19 cellular contexts compared by ENCODE assay signal in the genomic region with DNA sequence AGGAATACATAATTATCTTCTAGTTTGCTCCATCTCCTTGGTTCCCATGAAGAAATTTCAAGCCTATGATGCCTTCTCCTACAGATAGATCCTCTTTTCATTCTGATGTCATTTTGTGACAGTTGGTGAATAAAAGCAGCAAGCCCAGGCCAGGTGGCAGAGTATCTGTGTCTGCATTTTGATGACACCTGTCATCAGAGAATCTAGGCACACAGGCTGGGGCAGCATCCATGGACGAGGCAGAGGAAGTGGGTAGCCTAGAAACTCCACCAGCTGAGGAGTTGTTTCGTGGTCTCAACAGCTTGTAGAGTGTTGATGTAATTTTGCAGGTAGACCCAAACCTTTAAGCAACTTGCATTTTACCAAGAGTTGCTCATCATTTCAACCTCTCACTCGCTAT.
DNase-seq lines count a peak whose midpoint lies in the region; ATAC-seq, FAIRE-seq and TF ChIP-seq lines count a peak whose summit lies in the region.
"Had no signal": no experiment of that assay in that cellular context is flagged by ENCODE, and none has a peak within 500 bp of the region (broad histone marks: within the 10 kb centered on the region; RNA-seq: fewer than 3 reads in every experiment).

No MANE protein-coding gene starts in this region.

- in situ Hi-C loops in GM12878 (cut with MboI): no loop called here

- H3K9me2 ChIP-seq in Loucy (replicated peaks; ENCODE audit: low read depth, low read length): no peaks in the 10 kb centered on the region

- ATAC-seq in GM12878: peak; percentile 65
- ATAC-seq: GM23338, Right ventricle myocardium inferior had no signal

- H2AFZ ChIP-seq in Loucy (ENCODE audit: low read length) (no peak overlapping the region), GM12878 (ENCODE audit: control insufficient read depth, low read depth, low read length) (no peak overlapping the region)
- H2AFZ ChIP-seq: GM23338 had no signal

- TF ChIP-seq CTCF in Loucy (conservative IDR thresholded peaks at IDR 0.05; ENCODE audit: low read length): no peak
- no peak for TF ChIP-seq CTCF in GM12878 (IDR thresholded peaks at IDR 0.05 in 2 of 3, conservative IDR thresholded peaks at IDR 0.05 in 1 of 3; ENCODE audit: control insufficient read depth in 2 of 3, extremely low read depth in 1 of 3, insufficient read depth in 1 of 3, low read depth in 3 of 3, low read length in 3 of 3)
- TF ChIP-seq CTCF in vagina (IDR thresholded peaks at IDR 0.05): no peak
- no peak for TF ChIP-seq CTCF in spleen (IDR thresholded peaks at IDR 0.05 in 8 of 11, conservative IDR thresholded peaks at IDR 0.05 in 3 of 11)

- H3K4me1 ChIP-seq in Loucy (ENCODE audit: insufficient read depth, low read length, poor library complexity, severe bottlenecking) (peaks cover 27% of the 10 kb centered on the region), GM12878 (ENCODE audit: control insufficient read depth, insufficient read depth, low read length) (no peaks in the 10 kb centered on the region), vagina (peaks cover 41% of the 10 kb centered on the region), spleen (no peaks in the 10 kb centered on the region)
- H3K4me1 ChIP-seq: HAP-1, Peyer's patch, SJSA1 had no signal

- RAD21 ChIA-PET in GM12878 (lab: Charles Lee; ENCODE audit: unreplicated experiment): interaction anchor here (1.3 to 1.8 kb wide), 2 partner anchors 25 to 27 kb away, joined by 4 read pairs; no protein-coding TSS in a partner anchor

- no TSS peak for BruUV-seq in GM12878 (replicated peaks; lab: Mats Ljungman, UMichigan)

- no peak overlapping the region for H3K4me3 ChIP-seq in Loucy (ENCODE audit: low read length, poor library complexity, severe bottlenecking)
- no peak overlapping the region for H3K4me3 ChIP-seq in GM12878
- H3K4me3 ChIP-seq in vagina: no peak overlapping the region
- H3K4me3 ChIP-seq in spleen: no peak overlapping the region
- H3K4me3 ChIP-seq: GM23338, HAP-1, Peyer's patch, SJSA1 had no signal

- no peak for FAIRE-seq in GM12878 (lab: Jason Lieb, UNC)
- FAIRE-seq: A204.1 had no signal

- H3K27me3 ChIP-seq in Loucy (ENCODE audit: insufficient read depth, low read length, poor library complexity, severe bottlenecking) (no peaks in the 10 kb centered on the region), GM12878 (replicated peaks in 1 of 2; ENCODE audit: control insufficient read depth in 2 of 2, insufficient read depth in 2 of 2, low read length in 1 of 2) (no peaks in the 10 kb centered on the region), vagina (no peaks in the 10 kb centered on the region), spleen (replicated peaks in 1 of 7) (no peaks in the 10 kb centered on the region)
- H3K27me3 ChIP-seq: Peyer's patch, SJSA1 had no signal

- H3K27ac ChIP-seq in GM12878 (ENCODE audit: control insufficient read depth, insufficient read depth) (no peak overlapping the region), vagina (peak overlapping the region; percentile 37), spleen (no peak overlapping the region)
- H3K27ac ChIP-seq: C4-2B, Peyer's patch, SJSA1 had no signal

- 0 out of 2 replicates have a peak, but pooled peaks cover 3% of the 10 kb centered on the region for H3F3A ChIP-seq in Loucy (ENCODE audit: low read depth)

- H4K20me1 ChIP-seq in Loucy (ENCODE audit: insufficient read depth, low read length, poor library complexity, severe bottlenecking) (no peaks in the 10 kb centered on the region), GM12878 (ENCODE audit: control insufficient read depth, insufficient read depth) (no peaks in the 10 kb centered on the region)

- no peaks in the 10 kb centered on the region for H3K79me2 ChIP-seq in Loucy (ENCODE audit: insufficient read depth, low read length)
- H3K79me2 ChIP-seq in GM12878 (ENCODE audit: control insufficient read depth, insufficient read depth, low read length): no peaks in the 10 kb centered on the region

- SMC1A ChIA-PET in GM12878 (lab: Charles Lee; ENCODE audit: uncharacterized antibody, unreplicated experiment): interaction anchor here (0.6 to 2.3 kb wide), 5 partner anchors 11 to 245 kb away, joined by 3 to 8 read pairs (median 3); no protein-coding TSS in a partner anchor

- DNase-seq in NCI-H345 (lab: John Stamatoyannopoulos, UW) (peak; percentile 7), NCI-H345 treated with DMSO at 0.1 percent for 48 hours (lab: John Stamatoyannopoulos, UW; ENCODE audit: unreplicated experiment) (no peak), GM12878 (ENCODE audit: low read depth, low spot score) (no peak), vagina (ENCODE audit: extremely low spot score in 2 of 2) (no peak), spleen (no peak), NCI-H1417 (lab: John Stamatoyannopoulos, UW) (no peak)
- DNase-seq: CD8-positive, alpha-beta memory T cell; KG1; NCI-H1930; NCI-H774; Peyer's patch; T-helper 1 cell had no signal

- CTCF ChIA-PET in GM12878 (lab: Yijun Ruan, JAX): interaction anchor here (1.2 to 3.4 kb wide), 4 partner anchors 11 to 84 kb away, joined by 3 to 7 read pairs (median 4); no protein-coding TSS in a partner anchor

- WGBS in GM12878 (ENCODE audit: insufficient coverage, insufficient replicate concordance, low lambda C conversion rate, missing lambda C conversion rate): 0% methylated on average over 3 of the region's 3 CpGs
- WGBS in spleen, 5 donors: 59 to 70% (median 61%) methylated on average over 3 of the region's 3 CpGs

- H3K9me3 ChIP-seq in Loucy (ENCODE audit: insufficient read depth, low read depth, low read length): no peaks in the 10 kb centered on the region
- H3K9me3 ChIP-seq in GM12878 (replicated peaks; ENCODE audit: control insufficient read depth, insufficient read depth, low read length): no peaks in the 10 kb centered on the region
- no peaks in the 10 kb centered on the region for H3K9me3 ChIP-seq in vagina
- H3K9me3 ChIP-seq in spleen: peaks cover 0 to 5% (median 0%) of the 10 kb centered on the region in 8 donors
- H3K9me3 ChIP-seq: HAP-1, Peyer's patch, SJSA1 had no signal

- POLR2A ChIA-PET in GM12878 (lab: Charles Lee): interaction anchor here (0.6 kb wide), 1 partner anchor 40 kb away, joined by 3 read pairs; no protein-coding TSS in a partner anchor

- no peak for TF ChIP-seq POLR2A in GM12878 (IDR thresholded peaks at IDR 0.05; ENCODE audit: low read depth, low read length)
- no peak for TF ChIP-seq POLR2A in vagina (IDR thresholded peaks at IDR 0.05)
- no peak for TF ChIP-seq POLR2A in spleen (IDR thresholded peaks at IDR 0.05)

- no peak for TF ChIP-seq RAD21 in GM12878 (IDR thresholded peaks at IDR 0.05; ENCODE audit: insufficient read depth, low read depth, low read length)

- H3K36me3 ChIP-seq in Loucy (ENCODE audit: insufficient read depth, low read length): no peaks in the 10 kb centered on the region
- no peaks in the 10 kb centered on the region for H3K36me3 ChIP-seq in GM12878 (ENCODE audit: control insufficient read depth in 2 of 2, insufficient read depth in 2 of 2, low read length in 1 of 2)
- H3K36me3 ChIP-seq in vagina: no peaks in the 10 kb centered on the region
- no peaks in the 10 kb centered on the region for H3K36me3 ChIP-seq in spleen
- H3K36me3 ChIP-seq: HAP-1, Peyer's patch, SJSA1 had no signal

- no peak for TF ChIP-seq EP300 in GM12878 (IDR thresholded peaks at IDR 0.05; ENCODE audit: borderline replicate concordance in 1 of 2, control insufficient read depth in 1 of 2, low read depth in 2 of 2, low read length in 2 of 2)

- peak overlapping the region; percentile 54 for H3K4me2 ChIP-seq in Loucy (ENCODE audit: low read depth, low read length, poor library complexity, severe bottlenecking)
- H3K4me2 ChIP-seq in GM12878 (ENCODE audit: control insufficient read depth, insufficient read depth): no peak overlapping the region
- H3K4me2 ChIP-seq: GM23338 had no signal

- intact Hi-C loops in GM12878 (cut with micrococcal nuclease; ENCODE audit: unreplicated experiment) (no loop called here), vagina (cut with DNase I) (no loop called here), spleen (cut with DNase I; ENCODE audit: low total_unique reads) (no loop called here)

- H3K9ac ChIP-seq in Loucy (ENCODE audit: low read depth, low read length, poor library complexity, severe bottlenecking) (no peak overlapping the region), GM12878 (ENCODE audit: control insufficient read depth, insufficient read depth, low read length) (no peak overlapping the region)

TF ChIP-seq in GM12878, 131 proteins besides CTCF, POLR2A, EP300 and RAD21 (continues in another document):
- TF ChIP-seq, protein P1, sequence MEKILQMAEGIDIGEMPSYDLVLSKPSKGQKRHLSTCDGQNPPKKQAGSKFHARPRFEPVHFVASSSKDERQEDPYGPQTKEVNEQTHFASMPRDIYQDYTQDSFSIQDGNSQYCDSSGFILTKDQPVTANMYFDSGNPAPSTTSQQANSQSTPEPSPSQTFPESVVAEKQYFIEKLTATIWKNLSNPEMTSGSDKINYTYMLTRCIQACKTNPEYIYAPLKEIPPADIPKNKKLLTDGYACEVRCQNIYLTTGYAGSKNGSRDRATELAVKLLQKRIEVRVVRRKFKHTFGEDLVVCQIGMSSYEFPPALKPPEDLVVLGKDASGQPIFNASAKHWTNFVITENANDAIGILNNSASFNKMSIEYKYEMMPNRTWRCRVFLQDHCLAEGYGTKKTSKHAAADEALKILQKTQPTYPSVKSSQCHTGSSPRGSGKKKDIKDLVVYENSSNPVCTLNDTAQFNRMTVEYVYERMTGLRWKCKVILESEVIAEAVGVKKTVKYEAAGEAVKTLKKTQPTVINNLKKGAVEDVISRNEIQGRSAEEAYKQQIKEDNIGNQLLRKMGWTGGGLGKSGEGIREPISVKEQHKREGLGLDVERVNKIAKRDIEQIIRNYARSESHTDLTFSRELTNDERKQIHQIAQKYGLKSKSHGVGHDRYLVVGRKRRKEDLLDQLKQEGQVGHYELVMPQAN (conservative IDR thresholded peaks at IDR 0.05): no peak
- TF ChIP-seq, protein P2, sequence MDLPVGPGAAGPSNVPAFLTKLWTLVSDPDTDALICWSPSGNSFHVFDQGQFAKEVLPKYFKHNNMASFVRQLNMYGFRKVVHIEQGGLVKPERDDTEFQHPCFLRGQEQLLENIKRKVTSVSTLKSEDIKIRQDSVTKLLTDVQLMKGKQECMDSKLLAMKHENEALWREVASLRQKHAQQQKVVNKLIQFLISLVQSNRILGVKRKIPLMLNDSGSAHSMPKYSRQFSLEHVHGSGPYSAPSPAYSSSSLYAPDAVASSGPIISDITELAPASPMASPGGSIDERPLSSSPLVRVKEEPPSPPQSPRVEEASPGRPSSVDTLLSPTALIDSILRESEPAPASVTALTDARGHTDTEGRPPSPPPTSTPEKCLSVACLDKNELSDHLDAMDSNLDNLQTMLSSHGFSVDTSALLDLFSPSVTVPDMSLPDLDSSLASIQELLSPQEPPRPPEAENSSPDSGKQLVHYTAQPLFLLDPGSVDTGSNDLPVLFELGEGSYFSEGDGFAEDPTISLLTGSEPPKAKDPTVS (IDR thresholded peaks at IDR 0.05; ENCODE audit: low read depth, low read length): no peak
- no peak for TF ChIP-seq FOXM1 (IDR thresholded peaks at IDR 0.05; ENCODE audit: low read depth, low read length)
